2 cellular contexts compared by ENCODE assay signal in the genomic region with DNA sequence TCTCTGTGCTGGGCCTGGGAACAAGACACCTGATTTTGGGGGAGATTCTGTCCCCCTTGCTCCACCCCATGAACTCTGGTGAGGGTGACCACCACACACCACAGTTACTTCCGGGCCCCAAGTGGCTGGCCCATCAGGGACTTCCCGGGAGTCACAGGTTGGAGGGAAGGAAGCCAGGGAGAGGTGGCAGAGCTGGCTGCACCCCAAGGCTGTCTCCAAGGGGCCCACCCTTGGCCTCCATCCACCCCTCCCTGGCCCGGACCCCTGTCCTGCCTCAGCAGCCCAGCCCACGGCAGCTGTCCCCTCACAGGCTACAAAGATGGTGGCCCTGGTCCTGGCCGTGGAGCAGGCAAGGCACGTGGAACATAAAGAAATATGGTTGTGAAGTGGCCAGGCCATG. TPM values are rescaled to one million over a fixed set of nuclear protein-coding genes. Genes with fewer than 3 reads are reported as not detected.
"Had no signal": no experiment of that assay in that cellular context is flagged by ENCODE, and none has a peak within 500 bp of the region (broad histone marks: within the 10 kb centered on the region; RNA-seq: fewer than 3 reads in every experiment).

No MANE protein-coding gene starts in this region.

RNA-seq across cellular contexts. Expression of gene PRODH, which starts 23.2 kb away (rescaled TPM):
- total RNA-seq: fibroblast of villous mesenchyme, mononuclear cell had no signal
